ENCODE assay signal across 8 cellular contexts in genomic region chr4:108172231-108172779, GRCh38. TPM values are rescaled to one million over a fixed set of nuclear protein-coding genes. Genes with fewer than 3 reads are reported as not detected.
DNase-seq lines count a peak whose midpoint lies in the region; TF ChIP-seq lines count a peak whose summit lies in the region.

No MANE protein-coding gene starts in this region.

- CTCF ChIA-PET in HEK293 (lab: Yijun Ruan, JAX) (interaction anchor here (0.6 kb wide), 1 partner anchor 194 kb away, joined by 3 read pairs; no protein-coding TSS in a partner anchor), RWPE1 (lab: Yijun Ruan, JAX) (no interaction called here)

- H3K4me1 ChIP-seq in ES-I3 (ENCODE audit: insufficient read depth, low read length) (peaks cover 21% of the 10 kb centered on the region), HEK293 (ENCODE audit: control insufficient read depth, insufficient read depth, low read length) (peaks cover 3% of the 10 kb centered on the region), colonic mucosa (no peaks in the 10 kb centered on the region), mucosa of rectum (ENCODE audit: control insufficient read depth in 2 of 2, insufficient read depth in 2 of 2, low read length in 2 of 2) (peaks cover 9 to 11% of the 10 kb centered on the region in 2 donors), uterus (no peaks in the 10 kb centered on the region)

- H3K9me3 ChIP-seq in ES-I3 (ENCODE audit: control insufficient read depth, insufficient read depth, low read length) (no peaks in the 10 kb centered on the region), HEK293 (ENCODE audit: control insufficient read depth, insufficient read depth, low read depth, low read length) (no peaks in the 10 kb centered on the region), colonic mucosa (no peaks in the 10 kb centered on the region), mucosa of rectum (ENCODE audit: control insufficient read depth in 2 of 2, low read length in 2 of 2) (no peaks in the 10 kb centered on the region), uterus (no peaks in the 10 kb centered on the region)

- H3K9ac ChIP-seq in ES-I3 (ENCODE audit: low read depth, low read length), result peak overlapping the region; percentile 80; the same call in 1 of the 2 replicates
- peak overlapping the region in 1 of 2 donors; percentile 61 for H3K9ac ChIP-seq in colonic mucosa (ENCODE audit: low read depth in 2 of 2, low read length in 2 of 2)
- peak overlapping the region; percentile 26 to 41 for H3K9ac ChIP-seq in mucosa of rectum (ENCODE audit: low read depth in 1 of 2, low read length in 2 of 2)

- H3K36me3 ChIP-seq in ES-I3 (ENCODE audit: insufficient read depth, low read length), result no peaks in the 10 kb centered on the region
- H3K36me3 ChIP-seq in HEK293 (ENCODE audit: control insufficient read depth in 2 of 2, insufficient read depth in 1 of 2, low read length in 2 of 2), result no peaks in the 10 kb centered on the region
- no peaks in the 10 kb centered on the region for H3K36me3 ChIP-seq in colonic mucosa
- no peaks in the 10 kb centered on the region for H3K36me3 ChIP-seq in mucosa of rectum (ENCODE audit: control insufficient read depth in 2 of 2, insufficient read depth in 2 of 2, low read length in 2 of 2)
- H3K36me3 ChIP-seq in uterus, result no peaks in the 10 kb centered on the region

- no peak for TF ChIP-seq CTCF in HEK293 (tag by site-specific recombination; IDR thresholded peaks at IDR 0.05)
- peak; percentile 10; the same call in 1 of the 2 replicates for TF ChIP-seq CTCF in RWPE1 (conservative IDR thresholded peaks at IDR 0.05; ENCODE audit: low read depth)
- no peak for TF ChIP-seq CTCF in colonic mucosa (IDR thresholded peaks at IDR 0.05)
- no peak for TF ChIP-seq CTCF in uterus (IDR thresholded peaks at IDR 0.05)

- H3K27me3 ChIP-seq in colonic mucosa (peaks cover 56% of the 10 kb centered on the region), mucosa of rectum (ENCODE audit: control insufficient read depth in 2 of 2, insufficient read depth in 2 of 2, low read length in 2 of 2) (peaks cover 37 to 49% of the 10 kb centered on the region in 2 donors), uterus (peaks cover 14 to 34% of the 10 kb centered on the region in 2 donors)

- TF ChIP-seq POLR2A in uterus (IDR thresholded peaks at IDR 0.05), result no peak

- H3K27ac ChIP-seq in HEK293 (ENCODE audit: extremely low read depth, low read depth, low read length), result peak overlapping the region; percentile 21; the same call in 1 of the 2 replicates
- no peak overlapping the region for H3K27ac ChIP-seq in RWPE1
- peak overlapping the region; percentile 24 for H3K27ac ChIP-seq in colonic mucosa
- peak overlapping the region in 1 of 2 donors; percentile 32 for H3K27ac ChIP-seq in mucosa of rectum (ENCODE audit: low read depth in 2 of 2, low read length in 2 of 2)
- peak overlapping the region; percentile 68 to 69 for H3K27ac ChIP-seq in uterus

- intact Hi-C loops in colonic mucosa (cut with DNase I) (no loop called here), uterus (cut with DNase I; ENCODE audit: low total_unique reads) (no loop called here)

- POLR2A ChIA-PET in HEK293 (lab: Yijun Ruan, JAX) (no interaction called here), RWPE1 (lab: Yijun Ruan, JAX; ENCODE audit: low non-redundant PET) (no interaction called here)

- H3K4me3 ChIP-seq in HEK293 (ENCODE audit: low read depth, low read length) (no peak overlapping the region), colonic mucosa (peak overlapping the region; percentile 49), mucosa of rectum (ENCODE audit: low read length in 2 of 2) (peak overlapping the region; percentile 38 to 53), uterus (peak overlapping the region; percentile 23 to 43)

- DNase-seq in RWPE1 (ENCODE audit: low spot score) (no peak), colonic mucosa (no peak), uterus (no peak), SIG-M5 treated with dmso at 0.1 percent for 504 hours (lab: John Stamatoyannopoulos, UW; ENCODE audit: unreplicated experiment) (no peak), DMS79 (lab: John Stamatoyannopoulos, UW) (no peak)

TF ChIP-seq in HEK293, 187 proteins besides CTCF, POLR2A, EP300 and RAD21:
- TF ChIP-seq ELK4 (IDR thresholded peaks at IDR 0.05; ENCODE audit: borderline replicate concordance, low read depth, low read length) (no peak), ZNF350 (tag by site-specific recombination; IDR thresholded peaks at IDR 0.05) (no peak), ZSCAN23 (tag by site-specific recombination; IDR thresholded peaks at IDR 0.05) (no peak), ZNF121 (tag by site-specific recombination; IDR thresholded peaks at IDR 0.05) (no peak), ZNF248 (tag by site-specific recombination; IDR thresholded peaks at IDR 0.05) (no peak), ZNF223 (tag by site-specific recombination; IDR thresholded peaks at IDR 0.05) (no peak), ZNF510 (tag by site-specific recombination; IDR thresholded peaks at IDR 0.05; ENCODE audit: insufficient replicate concordance) (no peak), ZNF530 (tag by site-specific recombination; IDR thresholded peaks at IDR 0.05; ENCODE audit: low read depth) (no peak), ZNF514 (tag by site-specific recombination; IDR thresholded peaks at IDR 0.05) (no peak), INSM2 (tag by site-specific recombination; IDR thresholded peaks at IDR 0.05) (no peak), KLF17 (tag by site-specific recombination; IDR thresholded peaks at IDR 0.05) (no peak), SP2 (tag by site-specific recombination; IDR thresholded peaks at IDR 0.05) (no peak)

RNA-seq across cellular contexts. Expression of gene LEF1, which starts 3.6 kb away (rescaled TPM):
- 1 to 10 TPM; 2.1 to 3.4 TPM for total RNA-seq in colonic mucosa
- 10 to 100 TPM; 27.4 to 49.7 (median 43.7) TPM for total RNA-seq in uterus

Comparison
In these comparisons a context has a peak if more than half of its experiments do, and no peak if none do; other contexts are left out.
1. RNA of gene LEF1, which starts 3.6 kb away (total RNA-seq): 27.4 to 49.7 TPM in uterus; 2.1 to 3.4 TPM in colonic mucosa; every median in the first group is over 4 times any median in the second.